In the genomic region with DNA sequence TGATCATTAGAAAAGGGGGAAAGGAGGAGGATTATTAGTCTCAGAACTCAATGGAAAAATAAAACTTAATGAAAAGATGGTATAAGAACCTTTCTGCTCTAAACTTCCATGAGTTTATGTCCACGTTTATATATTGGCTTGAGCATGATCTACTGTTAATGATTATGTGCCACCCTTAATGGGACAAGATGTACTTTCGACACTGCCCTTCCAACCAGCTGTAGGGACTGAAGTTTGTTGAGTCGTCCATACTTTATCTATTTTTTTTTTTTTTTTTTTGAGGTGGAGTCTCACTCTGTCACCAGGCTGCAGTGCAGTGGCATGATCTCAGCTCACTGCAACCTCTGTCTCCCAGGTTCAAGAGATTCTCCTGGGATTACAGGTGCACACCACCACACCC, we compare ENCODE assay signal across 28 cellular contexts. TPM values are rescaled to one million over a fixed set of nuclear protein-coding genes. Genes with fewer than 3 reads are reported as not detected.
"Had no signal": no experiment of that assay in that cellular context is flagged by ENCODE, and none has a peak within 500 bp of the region (broad histone marks: within the 10 kb centered on the region; RNA-seq: fewer than 3 reads in every experiment).

No MANE protein-coding gene starts in this region.

- H3K4me1 Mint-ChIP-seq: activated naive CD8-positive, alpha-beta T cell treated with anti-CD3 and anti-CD28 coated beads for 36 hours had no signal

- H3K9me3 Mint-ChIP-seq: activated naive CD8-positive, alpha-beta T cell treated with anti-CD3 and anti-CD28 coated beads for 36 hours; brain; natural killer cell treated with Interleukin-12 subunit alpha and Interleukin-12 subunit beta and Interleukin-15 and Interleukin-18, amount 100 ng/mL, for 72 hours had no signal

- H3K27ac ChIP-seq: adrenal gland, prostate gland, tibial nerve had no signal

- H3K4me3 ChIP-seq: adrenal gland, gastroesophageal sphincter, lung, prostate gland, tibial nerve had no signal

- H3K36me3 ChIP-seq: adrenal gland, gastroesophageal sphincter, prostate gland, tibial nerve had no signal

- H3K4me3 Mint-ChIP-seq: activated naive CD8-positive, alpha-beta T cell treated with anti-CD3 and anti-CD28 coated beads for 36 hours; brain; effector memory CD8-positive, alpha-beta T cell; natural killer cell treated with Interleukin-12 subunit alpha and Interleukin-12 subunit beta and Interleukin-15 and Interleukin-18, amount 100 ng/mL, for 72 hours had no signal

- H3K9me3 ChIP-seq: adrenal gland, gastroesophageal sphincter, prostate gland, tibial nerve had no signal

- H3K27me3 ChIP-seq: adrenal gland, gastroesophageal sphincter, tibial nerve had no signal

- H3K27ac Mint-ChIP-seq: activated naive CD8-positive, alpha-beta T cell treated with anti-CD3 and anti-CD28 coated beads for 36 hours; brain; effector memory CD8-positive, alpha-beta T cell; natural killer cell treated with Interleukin-12 subunit alpha and Interleukin-12 subunit beta and Interleukin-15 and Interleukin-18, amount 100 ng/mL, for 72 hours had no signal

- H3K36me3 Mint-ChIP-seq: activated naive CD8-positive, alpha-beta T cell treated with anti-CD3 and anti-CD28 coated beads for 36 hours; brain; natural killer cell treated with Interleukin-12 subunit alpha and Interleukin-12 subunit beta and Interleukin-15 and Interleukin-18, amount 100 ng/mL, for 72 hours had no signal

- FAIRE-seq: urothelium cell line had no signal

- H3K4me1 ChIP-seq: adrenal gland, prostate gland had no signal

- DNase-seq: activated CD4-positive, alpha-beta T cell treated with anti-CD3 and anti-CD28 coated beads for 4 hours; activated CD4-positive, alpha-beta T cell treated with anti-CD3 and anti-CD28 coated beads, Interleukin-2, amount 50 U/mL, for 48 hours; activated CD8-positive, alpha-beta memory T cell treated with anti-CD3 and anti-CD28 coated beads for 24 hours; activated effector memory CD4-positive, alpha-beta T cell treated with Interleukin-2 at 50 U/mL for 16 hours; activated naive CD4-positive, alpha-beta T cell treated with Interleukin-2 at 50 U/mL for 16 hours; activated naive CD8-positive, alpha-beta T cell treated with anti-CD3 and anti-CD28 coated beads for 36 hours; adrenal gland; aorta; caudate nucleus; cortex of kidney; effector memory CD8-positive, alpha-beta T cell; erythroblast; head of caudate nucleus; mesendoderm; retina; stimulated activated CD4-positive, alpha-beta T cell treated with anti-CD3 and anti-CD28 coated beads, Interleukin-15, amount 100 ng/mL, for 24 hours; stimulated activated CD4-positive, alpha-beta T cell treated with anti-CD3 and anti-CD28 coated beads, Interleukin-2, amount 100 ng/mL, for 24 hours; stimulated activated naive CD4-positive, alpha-beta T cell had no signal

RNA-seq across cellular contexts. Expression of a gene that starts 25.0 kb away (rescaled TPM):
- total RNA-seq: activated naive CD8-positive, alpha-beta T cell treated with anti-CD3 and anti-CD28 coated beads for 36 hours; chondrocyte; myocyte; natural killer cell treated with Interleukin-12 subunit alpha and Interleukin-12 subunit beta and Interleukin-15 and Interleukin-18, amount 100 ng/mL, for 72 hours; T-helper 1 cell treated with Interleukin-12 subunit alpha and Interleukin-12 subunit beta and Interleukin-4 antibody, amounts not matched to agents 30 ng/mL and 1 ng/mL, for 36 hours had no signal
